In genomic region chr17:30920683-30921543, GRCh38 we compare ENCODE assay signal across 8 cellular contexts. TPM values are rescaled to one million over a fixed set of nuclear protein-coding genes. Genes with fewer than 3 reads are reported as not detected.
A peak's percentile ranks its signal among the peaks of the same experiment; 100 is the strongest.
DNase-seq lines count a peak whose midpoint lies in the region; ATAC-seq and TF ChIP-seq lines count a peak whose summit lies in the region.
"Had no signal": no experiment of that assay in that cellular context is flagged by ENCODE, and none has a peak within 500 bp of the region (broad histone marks: within the 10 kb centered on the region; RNA-seq: fewer than 3 reads in every experiment).

No MANE protein-coding gene starts in this region.

- H3F3A ChIP-seq in SU-DHL-6 (ENCODE audit: insufficient read depth): no peaks in the 10 kb centered on the region

- WGBS in esophagus muscularis mucosa: 91% methylated on average over 11 of the region's 11 CpGs
- WGBS in psoas muscle, 3 donors: 79 to 80% (median 80%) methylated on average over 11 of the region's 11 CpGs

- H3K4me1 ChIP-seq in HAP-1 (peaks cover 4% of the 10 kb centered on the region), esophagus muscularis mucosa (peaks cover 10 to 19% (median 18%) of the 10 kb centered on the region in 4 donors), psoas muscle (peaks cover 5% of the 10 kb centered on the region)

- no peak for TF ChIP-seq POLR2A in esophagus muscularis mucosa (IDR thresholded peaks at IDR 0.05; ENCODE audit: low read depth)

- H4K20me1 ChIP-seq in SU-DHL-6 (ENCODE audit: low read depth, low read length): no peaks in the 10 kb centered on the region

- peak overlapping the region; percentile 72 for H3K4me2 ChIP-seq in SU-DHL-6 (ENCODE audit: low read depth, low read length, poor library complexity, severe bottlenecking)

- no peak for TF ChIP-seq EP300 in esophagus muscularis mucosa (IDR thresholded peaks at IDR 0.05)

- no peaks in the 10 kb centered on the region for H3K36me3 ChIP-seq in HAP-1 (replicated peaks)
- no peaks in the 10 kb centered on the region for H3K36me3 ChIP-seq in SU-DHL-6 (ENCODE audit: low read length)
- H3K36me3 ChIP-seq in esophagus muscularis mucosa: no peaks in the 10 kb centered on the region
- no peaks in the 10 kb centered on the region for H3K36me3 ChIP-seq in psoas muscle (ENCODE audit: insufficient read depth in 1 of 2, low read depth in 1 of 2)
- H3K36me3 ChIP-seq: uterus had no signal

- H3K79me2 ChIP-seq in SU-DHL-6 (ENCODE audit: insufficient read depth, low read length): no peaks in the 10 kb centered on the region

- H3K4me3 ChIP-seq in HAP-1 (peak overlapping the region; percentile 47), SU-DHL-6 (ENCODE audit: insufficient read depth, low read length, poor library complexity, severe bottlenecking) (peak overlapping the region; percentile 52), esophagus muscularis mucosa (peak overlapping the region; percentile 55 to 73 (median 60)), psoas muscle (peak overlapping the region; percentile 71)

- peak overlapping the region; percentile 55 for H3K9ac ChIP-seq in SU-DHL-6 (ENCODE audit: low read length)

- no peaks in the 10 kb centered on the region for H3K9me3 ChIP-seq in HAP-1
- H3K9me3 ChIP-seq in SU-DHL-6 (ENCODE audit: insufficient read depth, low read length): no peaks in the 10 kb centered on the region
- H3K9me3 ChIP-seq in esophagus muscularis mucosa: no peaks in the 10 kb centered on the region
- no peaks in the 10 kb centered on the region for H3K9me3 ChIP-seq in psoas muscle
- H3K9me3 ChIP-seq: uterus had no signal

- peak overlapping the region; percentile 81 for H2AFZ ChIP-seq in SU-DHL-6 (ENCODE audit: low read depth, low read length, severe bottlenecking)

- DNase-seq in HAP-1 (ENCODE audit: low spot score in 2 of 2): no peak
- no peak for DNase-seq in esophagus muscularis mucosa (ENCODE audit: extremely low spot score)
- DNase-seq in psoas muscle: no peak
- no peak for DNase-seq in NCI-H526 treated with DMSO at 0.1 percent for 48 hours (lab: John Stamatoyannopoulos, UW)
- DNase-seq in NCI-H2029 (lab: John Stamatoyannopoulos, UW): no peak

- H3K27me3 ChIP-seq in HAP-1 (ENCODE audit: low read depth) (no peaks in the 10 kb centered on the region; the same call in 1 of the 2 replicates), SU-DHL-6 (ENCODE audit: low read length) (no peaks in the 10 kb centered on the region), esophagus muscularis mucosa (peaks cover 9 to 43% (median 18%) of the 10 kb centered on the region in 4 donors), psoas muscle (ENCODE audit: insufficient read depth in 3 of 3, low read length in 2 of 3) (peaks cover 0 to 43% (median 12%) of the 10 kb centered on the region in 3 donors)

- H3K27ac ChIP-seq in SU-DHL-6 (ENCODE audit: low read depth, low read length) (no peak overlapping the region), esophagus muscularis mucosa (replicated peaks in 1 of 4) (no peak overlapping the region), psoas muscle (no peak overlapping the region)
- H3K27ac ChIP-seq: uterus had no signal

- intact Hi-C loops in esophagus muscularis mucosa (cut with DNase I): no loop called here
- intact Hi-C loops in psoas muscle (cut with DNase I): no loop called here

- in situ Hi-C loops in HAP-1 (cut with MboI; ENCODE audit: low sequenced_read_pairs): loop anchor here (25.0 kb wide), 1 partner anchor 616 kb away; no protein-coding TSS in a partner anchor

- no peak for ATAC-seq in psoas muscle
- ATAC-seq in HG02610 (IDR thresholded peaks at IDR 0.05; ENCODE audit: unreplicated experiment): no peak

- TF ChIP-seq CTCF in SU-DHL-6 (IDR thresholded peaks at IDR 0.05; ENCODE audit: insufficient read depth, low read length, poor library complexity, severe bottlenecking) (no peak), esophagus muscularis mucosa (IDR thresholded peaks at IDR 0.05) (no peak), psoas muscle (IDR thresholded peaks at IDR 0.05) (no peak)

- H3K9me2 ChIP-seq in SU-DHL-6 (replicated peaks; ENCODE audit: insufficient read depth, low read length): no peaks in the 10 kb centered on the region

RNA-seq across cellular contexts. Expression of gene ADAP2, which starts 0.8 kb away (rescaled TPM):
- total RNA-seq in esophagus muscularis mucosa (10 to 100 TPM; 10.5 to 19.1 (median 14.7) TPM), psoas muscle (1 to 10 TPM; 3.4 to 4.6 (median 4.1) TPM)
- polyA plus RNA-seq in psoas muscle: 1 to 10 TPM; 1.0 to 2.2 (median 1.1) TPM

RNA-seq across cellular contexts. Expression of gene TEFM, which starts 14.9 kb away (rescaled TPM):
- total RNA-seq in esophagus muscularis mucosa (1 to 10 TPM; 5.0 to 7.0 (median 6.6) TPM), psoas muscle (10 to 100 TPM in 2 of 4 donors, 1 to 10 TPM in 2; 8.0 to 12.5 (median 9.8) TPM)
- polyA plus RNA-seq in psoas muscle: 10 to 100 TPM; 10.6 to 37.0 (median 24.0) TPM

RNA-seq across cellular contexts. Expression of gene RNF135, which starts 49.9 kb away (rescaled TPM):
- total RNA-seq in esophagus muscularis mucosa (10 to 100 TPM; 20.0 to 28.1 (median 22.9) TPM), psoas muscle (1 to 10 TPM; 5.8 to 7.3 (median 6.8) TPM)
- 1 to 10 TPM; 2.4 to 5.3 (median 3.4) TPM for polyA plus RNA-seq in psoas muscle
